In genomic region chr22:46845281-46846153, GRCh38 we compare ENCODE assay signal across 9 cellular contexts.
A peak's percentile ranks its signal among the peaks of the same experiment; 100 is the strongest.
DNase-seq lines count a peak whose midpoint lies in the region; ATAC-seq and TF ChIP-seq lines count a peak whose summit lies in the region.
"Had no signal": no experiment of that assay in that cellular context is flagged by ENCODE, and none has a peak within 500 bp of the region (broad histone marks: within the 10 kb centered on the region; RNA-seq: fewer than 3 reads in every experiment).

No MANE protein-coding gene starts in this region.

- H3K4me1 ChIP-seq in heart right ventricle = peaks cover 0 to 17% (median 7%) of the 10 kb centered on the region in 9 donors

- peak overlapping the region; percentile 42 for H3K27ac ChIP-seq in angular gyrus (ENCODE audit: low read depth, low read length)
- H3K27ac ChIP-seq in heart right ventricle = peak overlapping the region in 2 of 10 donors; percentile 48 to 57

- H3K27me3 ChIP-seq in heart right ventricle = no peaks in the 10 kb centered on the region

- intact Hi-C loops in heart right ventricle (cut with DNase I) = no loop called here
- intact Hi-C loops in left colon (cut with DNase I, micrococcal nuclease) = no loop called here

- peak; percentile 22 to 67 (median 49) for TF ChIP-seq CTCF in heart right ventricle (IDR thresholded peaks at IDR 0.05)

- ATAC-seq in heart right ventricle = peak in 5 of 8 donors; percentile 45 to 61 (median 48)
- no peak for ATAC-seq in HG03139 (IDR thresholded peaks at IDR 0.05; ENCODE audit: unreplicated experiment)
- ATAC-seq in left colon = no peak

- H3K36me3 ChIP-seq in heart right ventricle = peaks cover 0 to 20% (median 0%) of the 10 kb centered on the region in 9 donors

- DNase-seq in COLO829 (ENCODE audit: low spot score) = peak; percentile 80
- no peak for DNase-seq in heart right ventricle
- DNase-seq in pulmonary artery endothelial cell (ENCODE audit: low read depth, low spot score) = peak; percentile 15
- DNase-seq in middle frontal gyrus (ENCODE audit: extremely low spot score, low spot score) = no peak
- DNase-seq in left colon = no peak
- no peak for DNase-seq in activated CD4-positive, alpha-beta T cell treated with anti-CD3 and anti-CD28 coated beads for 1 hour
- DNase-seq: NCI-H69 had no signal

- H3K4me3 ChIP-seq in heart right ventricle = peak overlapping the region in 8 of 10 donors; percentile 2 to 49 (median 38)

- H3K9me3 ChIP-seq in heart right ventricle = no peaks in the 10 kb centered on the region

- WGBS in heart right ventricle, 2 donors = 54 to 58% methylated on average over 18 of the region's 18 CpGs

Comparison
In these comparisons a context has a peak if more than half of its experiments do, and no peak if none do; other contexts are left out.
1. DNase-seq: peak in COLO829 (single experiment) and pulmonary artery endothelial cell (single experiment); none in heart right ventricle (0 of 2), middle frontal gyrus (single experiment), left colon (0 of 2) and activated CD4-positive, alpha-beta T cell treated with anti-CD3 and anti-CD28 coated beads for 1 hour (single experiment).
2. ATAC-seq: peak in heart right ventricle (5 of 8); none in HG03139 (single experiment) and left colon (single experiment).